ENCODE assay signal across 10 cellular contexts in genomic region chr17:7018331-7018964, GRCh38. TPM values are rescaled to one million over a fixed set of nuclear protein-coding genes. Genes with fewer than 3 reads are reported as not detected.
DNase-seq lines count a peak whose midpoint lies in the region; ATAC-seq and TF ChIP-seq lines count a peak whose summit lies in the region.
"Had no signal": no experiment of that assay in that cellular context is flagged by ENCODE, and none has a peak within 500 bp of the region (broad histone marks: within the 10 kb centered on the region; RNA-seq: fewer than 3 reads in every experiment).

No MANE protein-coding gene starts in this region.

- H3K27me3 ChIP-seq in prostate gland (replicated peaks; ENCODE audit: insufficient read depth), result peaks cover 3% of the 10 kb centered on the region

- peak overlapping the region; percentile 69 to 79 for H3K27ac ChIP-seq in prostate gland

- H3K27me3 Mint-ChIP-seq in T-helper 17 cell, result no peaks in the 10 kb centered on the region
- H3K27me3 Mint-ChIP-seq: memory B cell had no signal

- H3K4me1 Mint-ChIP-seq in T-helper 17 cell, result peaks cover 67% of the 10 kb centered on the region

- H3K36me3 Mint-ChIP-seq in T-helper 17 cell (ENCODE audit: low read depth), result peaks cover 2% of the 10 kb centered on the region

- no peak for ATAC-seq in T-helper 17 cell
- no peak for ATAC-seq in Right ventricle myocardium superior (ENCODE audit: poor library complexity)
- ATAC-seq in left lobe of liver, result no peak
- no peak for ATAC-seq in GM21423 (IDR thresholded peaks at IDR 0.05; ENCODE audit: unreplicated experiment)

- H3K27ac Mint-ChIP-seq in T-helper 17 cell, result peak overlapping the region; percentile 100

- DNase-seq in AG20443 (ENCODE audit: low spot score) (peak; percentile 72), T-helper 17 cell (no peak), Right ventricle myocardium superior (peak; percentile 79), prostate gland (ENCODE audit: low spot score) (no peak), left lobe of liver (ENCODE audit: low spot score) (no peak), NOMO-1 (lab: John Stamatoyannopoulos, UW; ENCODE audit: unreplicated experiment in 2 of 2) (no peak), DMS114 treated with DMSO at 0.1 percent for 48 hours (lab: John Stamatoyannopoulos, UW; ENCODE audit: unreplicated experiment) (no peak)
- DNase-seq: HCEC 1CT had no signal

- H3K9me3 ChIP-seq in T-helper 17 cell (ENCODE audit: control insufficient read depth, low read length, poor library complexity, severe bottlenecking), result no peaks in the 10 kb centered on the region
- H3K9me3 ChIP-seq in prostate gland, result no peaks in the 10 kb centered on the region

- intact Hi-C loops in Right ventricle myocardium superior (cut with DNase I) (loop anchor here (10.0 kb wide), 1 partner anchor 826 kb away; no protein-coding TSS in a partner anchor), prostate gland (cut with DNase I) (loop anchor here (5.0 kb wide), 1 partner anchor 366 kb away; the partner anchor contains the start of genes C17orf100 and MED31)

- peaks cover 15% of the 10 kb centered on the region for H3K4me1 ChIP-seq in prostate gland (replicated peaks)

- H3K36me3 ChIP-seq in prostate gland, result no peaks in the 10 kb centered on the region

- 79% methylated on average over 10 of the region's 10 CpGs for WGBS in prostate gland

- no peak overlapping the region for H3K4me3 Mint-ChIP-seq in T-helper 17 cell
- H3K4me3 Mint-ChIP-seq: memory B cell had no signal

- no peak for TF ChIP-seq CTCF in prostate gland (IDR thresholded peaks at IDR 0.05)

- H3K4me3 ChIP-seq in prostate gland, result peak overlapping the region; percentile 37 to 46

- TF ChIP-seq POLR2A in prostate gland (IDR thresholded peaks at IDR 0.05), result no peak

RNA-seq across cellular contexts. Expression of gene BCL6B, which starts 4.4 kb away (rescaled TPM):
- total RNA-seq in T-helper 17 cell (under 1 TPM in 1 of 2 donors, not detected in 1; 0.17 TPM), Right ventricle myocardium superior (12.6 TPM), prostate gland (1 to 10 TPM in 1 of 2 donors, under 1 TPM in 1; 0.96 to 4.0 TPM), left lobe of liver (1.7 TPM)

RNA-seq across cellular contexts. Expression of gene RNASEK, which starts 6.0 kb away (rescaled TPM):
- total RNA-seq in T-helper 17 cell (100 to 1,000 TPM; 141 to 150 TPM), Right ventricle myocardium superior (159 TPM), prostate gland (100 to 1,000 TPM; 348 to 418 TPM), left lobe of liver (83.9 TPM)

RNA-seq across cellular contexts. Expression of gene SLC16A13, which starts 17.4 kb away (rescaled TPM):
- 1 to 10 TPM; 3.3 to 4.6 TPM for total RNA-seq in T-helper 17 cell
- 1.6 TPM for total RNA-seq in Right ventricle myocardium superior
- total RNA-seq in prostate gland, result 1 to 10 TPM; 1.7 to 1.8 TPM
- total RNA-seq in left lobe of liver, result 39.9 TPM

RNA-seq across cellular contexts. Expression of gene ALOX12, which starts 22.6 kb away (rescaled TPM):
- total RNA-seq in T-helper 17 cell (10 to 100 TPM in 1 of 2 donors, 1 to 10 TPM in 1; 1.2 to 32.0 TPM), Right ventricle myocardium superior (not detected), prostate gland (under 1 TPM; 0.27 to 0.62 TPM), left lobe of liver (not detected)

RNA-seq across cellular contexts. Expression of gene SLC16A11, which starts 25.4 kb away (rescaled TPM):
- total RNA-seq in T-helper 17 cell, result under 1 TPM in 1 of 2 donors, not detected in 1; 0.40 TPM
- 0.56 TPM for total RNA-seq in Right ventricle myocardium superior
- 1 to 10 TPM; 1.8 to 2.3 TPM for total RNA-seq in prostate gland
- total RNA-seq in left lobe of liver, result 2.5 TPM

Comparison
In these comparisons a context has a peak if more than half of its experiments do, and no peak if none do; other contexts are left out.
1. DNase-seq: peak in AG20443 (single experiment) and Right ventricle myocardium superior (single experiment); none in T-helper 17 cell (0 of 3), prostate gland (single experiment), left lobe of liver (single experiment), NOMO-1 (0 of 2) and DMS114 treated with DMSO at 0.1 percent for 48 hours (single experiment).